In genomic region chr9:83772860-83773259, GRCh38 we compare ENCODE assay signal across 10 cellular contexts.
"Had no signal": no experiment of that assay in that cellular context is flagged by ENCODE, and none has a peak within 500 bp of the region (broad histone marks: within the 10 kb centered on the region; RNA-seq: fewer than 3 reads in every experiment).

No MANE protein-coding gene starts in this region.

- H3K4me1 ChIP-seq: HAP-1 had no signal

- H3K9ac ChIP-seq: KMS-11 had no signal

- H3K27ac ChIP-seq: KMS-11 had no signal

- FAIRE-seq: H1, HTR-8/SVneo, K562 had no signal

- H3K4me3 ChIP-seq: GM23338, HAP-1, K562 had no signal

- H3K9me3 Mint-ChIP-seq: GM23338, HFFc6 had no signal

- H3K36me3 ChIP-seq: HAP-1 had no signal

- H3K4me1 Mint-ChIP-seq: GM23338 had no signal

- DNase-seq: H7, HFFc6, IMR-90 had no signal

- H3K9me3 ChIP-seq: HAP-1 had no signal

- H3K4me3 Mint-ChIP-seq: GM23338, HFFc6 had no signal

- H3K27ac Mint-ChIP-seq: GM23338, HFFc6 had no signal

- H3K4me2 ChIP-seq: GM23338, KMS-11 had no signal

- H2AFZ ChIP-seq: GM23338 had no signal

- ATAC-seq: GM23338, HCT116, K562 had no signal
